Comparison of ENCODE assay signal across 25 cellular contexts in genomic region chr2:130986890-130987493, GRCh38.
"Had no signal": no experiment of that assay in that cellular context is flagged by ENCODE, and none has a peak within 500 bp of the region (broad histone marks: within the 10 kb centered on the region; RNA-seq: fewer than 3 reads in every experiment).

No MANE protein-coding gene starts in this region.

- H3K4me3 Mint-ChIP-seq: activated CD4-positive, alpha-beta T cell treated with anti-CD3 and anti-CD28 coated beads, Interleukin-2, amount 10 ng/mL, durations not matched to agents 24 days and 14 days; activated CD8-positive, alpha-beta T cell treated with anti-CD3 and anti-CD28 coated beads for 36 hours; activated naive CD8-positive, alpha-beta T cell treated with anti-CD3 and anti-CD28 coated beads, Interleukin-2, amount 50 U/mL, for 24 hours; activated T-helper 1 cell treated with anti-CD3 and anti-CD28 coated beads, Interleukin-12 subunit alpha, Interleukin-12 subunit beta, Interleukin-2, Interleukin-4 antibody, amounts not matched to agents 30 ng/mL and 10 ng/mL and 1 ng/mL, durations not matched to agents 14 hours and 24 hours and 36 hours; nephron; stimulated activated memory B cell treated with anti-CD40 and anti-IgM and Interleukin-4, amounts not matched to agents 10 μg/mL and 1 μg/mL and 100 μg/mL, for 72 hours; T-helper 17 cell had no signal

- H3K36me3 ChIP-seq: cardiac muscle cell, right lobe of liver, stomach, suprapubic skin, tibial nerve, uterus had no signal

- H3K79me2 ChIP-seq: hepatocyte had no signal

- H3K4me1 ChIP-seq: right lobe of liver, stomach, suprapubic skin, tibial nerve, uterus had no signal

- H3K4me2 ChIP-seq: hepatocyte had no signal

- ATAC-seq: activated CD4-positive, CD25-positive, alpha-beta regulatory T cell treated with anti-CD3 and anti-CD28 coated beads, Interleukin-2, amount 50 U/mL, for 24 hours; activated CD8-positive, alpha-beta T cell treated with anti-CD3 and anti-CD28 coated beads for 36 hours; activated naive CD8-positive, alpha-beta T cell treated with anti-CD3 and anti-CD28 coated beads, Interleukin-2, amount 50 U/mL, for 24 hours; foreskin keratinocyte; stimulated activated memory B cell treated with anti-CD40 and anti-IgM and Interleukin-4, amounts not matched to agents 10 μg/mL and 1 μg/mL and 100 μg/mL, for 72 hours; T-helper 17 cell had no signal

- H3K27ac Mint-ChIP-seq: activated CD4-positive, alpha-beta T cell treated with anti-CD3 and anti-CD28 coated beads, Interleukin-2, amount 10 ng/mL, durations not matched to agents 24 days and 14 days; activated CD8-positive, alpha-beta T cell treated with anti-CD3 and anti-CD28 coated beads for 36 hours; activated naive CD8-positive, alpha-beta T cell treated with anti-CD3 and anti-CD28 coated beads, Interleukin-2, amount 50 U/mL, for 24 hours; activated T-helper 1 cell treated with anti-CD3 and anti-CD28 coated beads, Interleukin-12 subunit alpha, Interleukin-12 subunit beta, Interleukin-2, Interleukin-4 antibody, amounts not matched to agents 30 ng/mL and 10 ng/mL and 1 ng/mL, durations not matched to agents 14 hours and 24 hours and 36 hours; nephron; stimulated activated memory B cell treated with anti-CD40 and anti-IgM and Interleukin-4, amounts not matched to agents 10 μg/mL and 1 μg/mL and 100 μg/mL, for 72 hours; T-helper 17 cell had no signal

- FAIRE-seq: endometrium, islet of Langerhans had no signal

- H3K27ac ChIP-seq: cardiac muscle cell, foreskin keratinocyte, hepatocyte, right lobe of liver, skin epidermis, stomach, suprapubic skin, tibial nerve, uterus had no signal

- H3K4me3 ChIP-seq: cardiac muscle cell, hepatocyte, right lobe of liver, skin epidermis, stomach, suprapubic skin, tibial nerve, uterus had no signal

- DNase-seq: activated CD4-positive, alpha-beta T cell treated with anti-CD3 and anti-CD28 coated beads, Interleukin-2, amount 10 ng/mL, durations not matched to agents 24 days and 14 days; activated CD8-positive, alpha-beta T cell treated with anti-CD3 and anti-CD28 coated beads for 36 hours; activated gamma-delta T cell; activated naive CD4-positive, alpha-beta T cell treated with anti-CD3 and anti-CD28 coated beads, Interleukin-2, amount 50 U/mL, for 16 hours; activated naive CD8-positive, alpha-beta T cell treated with anti-CD3 and anti-CD28 coated beads, Interleukin-2, amount 50 U/mL, for 24 hours; cortex of kidney; foreskin keratinocyte; midbrain; nucleus accumbens; right lobe of liver; stimulated activated CD4-positive, alpha-beta T cell treated with anti-CD3 and anti-CD28 coated beads, Interleukin-2, amount 100 ng/mL, for 24 hours; stomach; T-helper 17 cell; uterus had no signal

- H2AFZ ChIP-seq: hepatocyte had no signal

- H3K36me3 Mint-ChIP-seq: stimulated activated memory B cell treated with anti-CD40 and anti-IgM and Interleukin-4, amounts not matched to agents 10 μg/mL and 1 μg/mL and 100 μg/mL, for 72 hours had no signal

- H3K27me3 ChIP-seq: cardiac muscle cell, foreskin keratinocyte, hepatocyte, right lobe of liver, stomach, suprapubic skin, tibial nerve, uterus had no signal

- H3K9me3 Mint-ChIP-seq: activated CD4-positive, alpha-beta T cell treated with anti-CD3 and anti-CD28 coated beads, Interleukin-2, amount 10 ng/mL, durations not matched to agents 24 days and 14 days; activated CD8-positive, alpha-beta T cell treated with anti-CD3 and anti-CD28 coated beads for 36 hours; activated naive CD8-positive, alpha-beta T cell treated with anti-CD3 and anti-CD28 coated beads, Interleukin-2, amount 50 U/mL, for 24 hours; activated T-helper 1 cell treated with anti-CD3 and anti-CD28 coated beads, Interleukin-12 subunit alpha, Interleukin-12 subunit beta, Interleukin-2, Interleukin-4 antibody, amounts not matched to agents 30 ng/mL and 10 ng/mL and 1 ng/mL, durations not matched to agents 14 hours and 24 hours and 36 hours had no signal

- H3K9me3 ChIP-seq: right lobe of liver, stomach, suprapubic skin, tibial nerve, uterus had no signal

- H3K27me3 Mint-ChIP-seq: activated CD8-positive, alpha-beta T cell treated with anti-CD3 and anti-CD28 coated beads for 36 hours; stimulated activated memory B cell treated with anti-CD40 and anti-IgM and Interleukin-4, amounts not matched to agents 10 μg/mL and 1 μg/mL and 100 μg/mL, for 72 hours had no signal
